In genomic region chr7:149027560-149028345, GRCh38 we compare ENCODE assay signal across 8 cellular contexts. TPM values are rescaled to one million over a fixed set of nuclear protein-coding genes. Genes with fewer than 3 reads are reported as not detected.
DNase-seq lines count a peak whose midpoint lies in the region; ATAC-seq and TF ChIP-seq lines count a peak whose summit lies in the region.

No MANE protein-coding gene starts in this region.

- peak overlapping the region; percentile 90 for H3K4me2 ChIP-seq in fibroblast of lung (ENCODE audit: extremely low read depth, insufficient read depth, low read length)

- H3K4me3 Mint-ChIP-seq in activated CD4-positive, alpha-beta T cell treated with anti-CD3 and anti-CD28 coated beads, Interleukin-2, amount 10 ng/mL, durations not matched to agents 24 days and 14 days, result peak overlapping the region; percentile 99
- peak overlapping the region; percentile 94 for H3K4me3 Mint-ChIP-seq in osteocyte (ENCODE audit: unreplicated experiment)

- H3K9ac ChIP-seq in fibroblast of lung (ENCODE audit: insufficient read depth, low read length), result peak overlapping the region; percentile 79

- H3K4me3 ChIP-seq in fibroblast of lung (replicated peaks in 1 of 4; ENCODE audit: control extremely low read depth in 1 of 4, insufficient read depth in 1 of 4, low read depth in 3 of 4, low read length in 4 of 4), result peak overlapping the region; percentile 59 to 96 (median 82)

- no peaks in the 10 kb centered on the region for H3K9me3 ChIP-seq in fibroblast of lung (ENCODE audit: control insufficient read depth, insufficient read depth, low read depth, low read length)

- no peaks in the 10 kb centered on the region for H3K4me1 ChIP-seq in fibroblast of lung (ENCODE audit: control insufficient read depth, extremely low read depth, insufficient read depth, low read length)

- intact Hi-C loops in activated CD4-positive, alpha-beta T cell treated with anti-CD3 and anti-CD28 coated beads, Interleukin-2, amount 10 ng/mL, durations not matched to agents 24 days and 14 days (cut with micrococcal nuclease), result loop anchor here (1.0 to 5.0 kb wide), 10 partner anchors 38 to 470 kb away; partner anchors contain the start of genes CUL1, ZNF282, ZNF425 and ZNF746

- H3K36me3 ChIP-seq in fibroblast of lung (ENCODE audit: control insufficient read depth, insufficient read depth, low read length), result no peaks in the 10 kb centered on the region

- H3K36me3 Mint-ChIP-seq in activated CD4-positive, alpha-beta T cell treated with anti-CD3 and anti-CD28 coated beads, Interleukin-2, amount 10 ng/mL, durations not matched to agents 24 days and 14 days (ENCODE audit: low read depth), result peaks cover 18% of the 10 kb centered on the region
- peaks cover 3% of the 10 kb centered on the region for H3K36me3 Mint-ChIP-seq in osteocyte (ENCODE audit: unreplicated experiment)

- H2AFZ ChIP-seq in fibroblast of lung (ENCODE audit: low read length), result peak overlapping the region; percentile 33

- peaks cover 2% of the 10 kb centered on the region for H4K20me1 ChIP-seq in fibroblast of lung (ENCODE audit: control insufficient read depth, extremely low read depth, insufficient read depth, low read length)

- H3K79me2 ChIP-seq in fibroblast of lung (ENCODE audit: control insufficient read depth, insufficient read depth, low read length), result peaks cover 45% of the 10 kb centered on the region

- H3K4me1 Mint-ChIP-seq in activated CD4-positive, alpha-beta T cell treated with anti-CD3 and anti-CD28 coated beads, Interleukin-2, amount 10 ng/mL, durations not matched to agents 24 days and 14 days, result peaks cover 38% of the 10 kb centered on the region
- H3K4me1 Mint-ChIP-seq in osteocyte (ENCODE audit: unreplicated experiment), result peaks cover 34% of the 10 kb centered on the region

- H3K9me3 Mint-ChIP-seq in activated CD4-positive, alpha-beta T cell treated with anti-CD3 and anti-CD28 coated beads, Interleukin-2, amount 10 ng/mL, durations not matched to agents 24 days and 14 days, result no peaks in the 10 kb centered on the region
- no peaks in the 10 kb centered on the region for H3K9me3 Mint-ChIP-seq in osteocyte (ENCODE audit: unreplicated experiment)

- H3K27me3 ChIP-seq in fibroblast of lung (ENCODE audit: control insufficient read depth, insufficient read depth, low read length), result no peaks in the 10 kb centered on the region

- no peak for TF ChIP-seq CTCF in fibroblast of lung (conservative IDR thresholded peaks at IDR 0.05 in 1 of 2, IDR thresholded peaks at IDR 0.05 in 1 of 2; ENCODE audit: low read depth in 1 of 2, low read length in 2 of 2)
- TF ChIP-seq CTCF in osteocyte (IDR thresholded peaks at IDR 0.05), result no peak

- ATAC-seq in SK-N-SH treated with all-trans-retinoic acid at 6 μM for 48 hours, result peak; percentile 5; the same call in 2 of the 3 replicates
- no peak for ATAC-seq in HG03521 (IDR thresholded peaks at IDR 0.05; ENCODE audit: unreplicated experiment)

- peak overlapping the region; percentile 61 for H3K27ac ChIP-seq in fibroblast of lung (ENCODE audit: insufficient read depth, low read length)

- peak; percentile 65 for DNase-seq in activated CD4-positive, alpha-beta T cell treated with anti-CD3 and anti-CD28 coated beads, Interleukin-2, amount 10 ng/mL, durations not matched to agents 24 days and 14 days
- DNase-seq in activated CD4-positive, alpha-beta T cell treated with anti-CD3 and anti-CD28 coated beads for 1 hour, result no peak
- DNase-seq in fibroblast of lung (ENCODE audit: low read depth in 2 of 2) (peak; percentile 33 to 38), osteocyte (ENCODE audit: extremely low spot score, unreplicated experiment) (no peak), cortex of kidney (lab: John Stamatoyannopoulos, UW) (no peak), ecto neural progenitor cell (ENCODE audit: low spot score) (no peak)

- H3K27me3 Mint-ChIP-seq in activated CD4-positive, alpha-beta T cell treated with anti-CD3 and anti-CD28 coated beads, Interleukin-2, amount 10 ng/mL, durations not matched to agents 24 days and 14 days, result peaks cover 6% of the 10 kb centered on the region
- H3K27me3 Mint-ChIP-seq in osteocyte (ENCODE audit: unreplicated experiment), result peaks cover 4% of the 10 kb centered on the region

- H3K27ac Mint-ChIP-seq in activated CD4-positive, alpha-beta T cell treated with anti-CD3 and anti-CD28 coated beads, Interleukin-2, amount 10 ng/mL, durations not matched to agents 24 days and 14 days, result peak overlapping the region; percentile 95
- peak overlapping the region; percentile 92 for H3K27ac Mint-ChIP-seq in osteocyte (ENCODE audit: unreplicated experiment)

TF ChIP-seq in SK-N-SH treated with all-trans-retinoic acid at 6 μM for 48 hours, 23 proteins besides CTCF, POLR2A, EP300 and RAD21:
- TF ChIP-seq CSDC2 (CRISPR knock-in tag; IDR thresholded peaks at IDR 0.05) (0 out of 2 replicates have a peak, but pooled peaks have one; percentile 19), ZNF565 (CRISPR knock-in tag; conservative IDR thresholded peaks at IDR 0.05; ENCODE audit: low read depth) (no peak), ZC3H10 (CRISPR knock-in tag; IDR thresholded peaks at IDR 0.05) (no peak), ZFP3 (CRISPR knock-in tag; IDR thresholded peaks at IDR 0.05) (no peak)
TF ChIP-seq in SK-N-SH treated with all-trans-retinoic acid at 6 μM for 48 hours: peak in this region for 1.

RNA-seq across cellular contexts. Expression of gene PDIA4, which starts 0.6 kb away (rescaled TPM):
- total RNA-seq in activated CD4-positive, alpha-beta T cell treated with anti-CD3 and anti-CD28 coated beads, Interleukin-2, amount 10 ng/mL, durations not matched to agents 24 days and 14 days, result 137 and 138 TPM in 2 replicates
- total RNA-seq in fibroblast of lung (156 and 266 TPM in 2 replicates), osteocyte (152 and 162 TPM in 2 replicates)
- 210 and 236 TPM in 2 replicates for polyA plus RNA-seq in fibroblast of lung
- 175 and 182 TPM in 2 replicates for polyA plus RNA-seq in fibroblast of lung (2012)
- polyA minus RNA-seq in fibroblast of lung (ENCODE audit: low replicate concordance), result 77.0 and 107 TPM in 2 replicates

Comparison
In these comparisons a context has a peak if more than half of its experiments do, and no peak if none do; other contexts are left out.
1. DNase-seq: peak in activated CD4-positive, alpha-beta T cell treated with anti-CD3 and anti-CD28 coated beads, Interleukin-2, amount 10 ng/mL, durations not matched to agents 24 days and 14 days (single experiment) and fibroblast of lung (2 of 2); none in activated CD4-positive, alpha-beta T cell treated with anti-CD3 and anti-CD28 coated beads for 1 hour (single experiment), osteocyte (single experiment), cortex of kidney (single experiment) and ecto neural progenitor cell (single experiment).